ENCODE assay signal across 12 cellular contexts in genomic region chr19:46963093-46963734, GRCh38. TPM values are rescaled to one million over a fixed set of nuclear protein-coding genes. Genes with fewer than 3 reads are reported as not detected.
DNase-seq lines count a peak whose midpoint lies in the region; ATAC-seq and TF ChIP-seq lines count a peak whose summit lies in the region.
"Had no signal": no experiment of that assay in that cellular context is flagged by ENCODE, and none has a peak within 500 bp of the region (broad histone marks: within the 10 kb centered on the region; RNA-seq: fewer than 3 reads in every experiment).

No MANE protein-coding gene starts in this region.

- H3K27me3 Mint-ChIP-seq in activated CD8-positive, alpha-beta T cell treated with anti-CD3 and anti-CD28 coated beads, Interleukin-2, amount 10 ng/mL, durations not matched to agents 7 days and 5 days (ENCODE audit: low read depth), result no peaks in the 10 kb centered on the region
- peaks cover 4% of the 10 kb centered on the region for H3K27me3 Mint-ChIP-seq in glutamatergic neuron (ENCODE audit: unreplicated experiment)

- POLR2A ChIA-PET in AG04450 (lab: Yijun Ruan, JAX), result interaction anchor here (0.7 kb wide), 1 partner anchor 232 kb away, joined by 3 read pairs; no protein-coding TSS in a partner anchor
- POLR2A ChIA-PET in activated CD8-positive, alpha-beta T cell treated with anti-CD3 and anti-CD28 coated beads, Interleukin-2, amount 10 ng/mL, durations not matched to agents 7 days and 5 days (lab: Charles Lee), result no interaction called here

- no peaks in the 10 kb centered on the region for H3K27me3 ChIP-seq in AG04450 (ENCODE audit: control insufficient read depth, insufficient read depth, low read length)
- no peaks in the 10 kb centered on the region for H3K27me3 ChIP-seq in thyroid gland
- H3K27me3 ChIP-seq in MM.1S (replicated peaks; ENCODE audit: insufficient read depth, low read length), result no peaks in the 10 kb centered on the region

- 78 to 88% methylated on average over 7 of the region's 7 CpGs for WGBS in thyroid gland, 2 donors

- H3K27ac ChIP-seq in AG04450 (ENCODE audit: low read depth, low read length), result peak overlapping the region; percentile 75
- H3K27ac ChIP-seq in thyroid gland, result no peak overlapping the region
- no peak overlapping the region for H3K27ac ChIP-seq in MM.1S (ENCODE audit: low read length)

- no peaks in the 10 kb centered on the region for H3K9me2 ChIP-seq in MM.1S (replicated peaks; ENCODE audit: insufficient read depth, low read length)

- no peak for ATAC-seq in activated CD8-positive, alpha-beta T cell treated with anti-CD3 and anti-CD28 coated beads, Interleukin-2, amount 10 ng/mL, durations not matched to agents 7 days and 5 days
- ATAC-seq in mucosa of descending colon, result no peak
- no peak for ATAC-seq in HG02884 (IDR thresholded peaks at IDR 0.05; ENCODE audit: unreplicated experiment)

- H3K4me3 ChIP-seq in AG04450 (ENCODE audit: low read depth, low read length), result no peak overlapping the region
- no peak overlapping the region for H3K4me3 ChIP-seq in thyroid gland (replicated peaks in 1 of 3)
- H3K4me3 ChIP-seq in mucosa of descending colon, result no peak overlapping the region
- H3K4me3 ChIP-seq in MM.1S (ENCODE audit: low read length), result no peak overlapping the region

- CTCF ChIA-PET in AG04450 (lab: Charles Lee), result no interaction called here
- CTCF ChIA-PET in activated CD8-positive, alpha-beta T cell treated with anti-CD3 and anti-CD28 coated beads, Interleukin-2, amount 10 ng/mL, durations not matched to agents 7 days and 5 days (lab: Charles Lee), result interaction anchor here (1.0 to 1.1 kb wide), 2 partner anchors 12 to 50 kb away, joined by 3 read pairs; no protein-coding TSS in a partner anchor

- H3K9me3 Mint-ChIP-seq in activated CD8-positive, alpha-beta T cell treated with anti-CD3 and anti-CD28 coated beads, Interleukin-2, amount 10 ng/mL, durations not matched to agents 7 days and 5 days (ENCODE audit: insufficient read depth), result no peaks in the 10 kb centered on the region
- peaks cover 15% of the 10 kb centered on the region for H3K9me3 Mint-ChIP-seq in glutamatergic neuron (ENCODE audit: unreplicated experiment)
- H3K9me3 Mint-ChIP-seq: neural crest cell had no signal

- H2AFZ ChIP-seq in MM.1S (ENCODE audit: low read length), result no peak overlapping the region

- H3K4me3 Mint-ChIP-seq in activated CD8-positive, alpha-beta T cell treated with anti-CD3 and anti-CD28 coated beads, Interleukin-2, amount 10 ng/mL, durations not matched to agents 7 days and 5 days, result no peak overlapping the region
- H3K4me3 Mint-ChIP-seq in glutamatergic neuron (ENCODE audit: unreplicated experiment), result no peak overlapping the region
- H3K4me3 Mint-ChIP-seq: neural crest cell had no signal

- H3K4me1 ChIP-seq in thyroid gland (peaks cover 22 to 36% of the 10 kb centered on the region in 2 donors), mucosa of descending colon (ENCODE audit: low read depth) (peaks cover 13% of the 10 kb centered on the region), MM.1S (ENCODE audit: low read length) (no peaks in the 10 kb centered on the region)

- H3K36me3 ChIP-seq in thyroid gland (no peaks in the 10 kb centered on the region), mucosa of descending colon (ENCODE audit: low read depth) (no peaks in the 10 kb centered on the region), MM.1S (replicated peaks; ENCODE audit: insufficient read depth, low read length) (no peaks in the 10 kb centered on the region)

- TF ChIP-seq CTCF in AG04450 (IDR thresholded peaks at IDR 0.05; ENCODE audit: low read depth, low read length), result no peak
- no peak for TF ChIP-seq CTCF in glutamatergic neuron (IDR thresholded peaks at IDR 0.05; ENCODE audit: partially characterized antibody, unreplicated experiment)
- no peak for TF ChIP-seq CTCF in thyroid gland (IDR thresholded peaks at IDR 0.05)
- TF ChIP-seq CTCF in mucosa of descending colon (IDR thresholded peaks at IDR 0.05), result no peak
- no peak for TF ChIP-seq CTCF in MM.1S (IDR thresholded peaks at IDR 0.05; ENCODE audit: low read length)

- H4K20me1 ChIP-seq in MM.1S (ENCODE audit: insufficient read depth, low read length), result no peaks in the 10 kb centered on the region

- no peaks in the 10 kb centered on the region for H3K9me3 ChIP-seq in AG04450 (ENCODE audit: control insufficient read depth, insufficient read depth, low read length)
- H3K9me3 ChIP-seq in thyroid gland, result no peaks in the 10 kb centered on the region
- no peaks in the 10 kb centered on the region for H3K9me3 ChIP-seq in mucosa of descending colon
- no peaks in the 10 kb centered on the region for H3K9me3 ChIP-seq in MM.1S (replicated peaks; ENCODE audit: insufficient read depth, low read length)

- H3K27ac Mint-ChIP-seq in activated CD8-positive, alpha-beta T cell treated with anti-CD3 and anti-CD28 coated beads, Interleukin-2, amount 10 ng/mL, durations not matched to agents 7 days and 5 days, result peak overlapping the region; percentile 79
- peak overlapping the region; percentile 50 for H3K27ac Mint-ChIP-seq in glutamatergic neuron (ENCODE audit: unreplicated experiment)

- no peaks in the 10 kb centered on the region for H3F3A ChIP-seq in MM.1S (ENCODE audit: insufficient read depth, low read length)

- H3K9ac ChIP-seq in MM.1S (ENCODE audit: low read length), result no peak overlapping the region

- TF ChIP-seq POLR2A in thyroid gland (IDR thresholded peaks at IDR 0.05), result no peak

- no peaks in the 10 kb centered on the region for H3K79me2 ChIP-seq in MM.1S (ENCODE audit: low read length)

- no peak overlapping the region for H3K4me2 ChIP-seq in MM.1S (ENCODE audit: low read depth, low read length)

- H3K36me3 Mint-ChIP-seq in activated CD8-positive, alpha-beta T cell treated with anti-CD3 and anti-CD28 coated beads, Interleukin-2, amount 10 ng/mL, durations not matched to agents 7 days and 5 days (ENCODE audit: low read depth), result peaks cover 28% of the 10 kb centered on the region
- H3K36me3 Mint-ChIP-seq in glutamatergic neuron (ENCODE audit: unreplicated experiment), result no peaks in the 10 kb centered on the region

- H3K4me1 Mint-ChIP-seq in activated CD8-positive, alpha-beta T cell treated with anti-CD3 and anti-CD28 coated beads, Interleukin-2, amount 10 ng/mL, durations not matched to agents 7 days and 5 days (ENCODE audit: low read depth), result peaks cover 45% of the 10 kb centered on the region
- peaks cover 22% of the 10 kb centered on the region for H3K4me1 Mint-ChIP-seq in glutamatergic neuron (ENCODE audit: low read depth, unreplicated experiment)

- peak; percentile 66 for DNase-seq in AG04450 (ENCODE audit: low read depth, low spot score)
- DNase-seq in GOT3 (lab: John Stamatoyannopoulos, UW), result peak; percentile 23
- DNase-seq in activated CD8-positive, alpha-beta T cell treated with anti-CD3 and anti-CD28 coated beads, Interleukin-2, amount 10 ng/mL, durations not matched to agents 7 days and 5 days, result peak; percentile 33
- no peak for DNase-seq in glutamatergic neuron
- DNase-seq in thyroid gland, result no peak
- DNase-seq in mucosa of descending colon, result no peak
- no peak for DNase-seq in MM.1S
- DNase-seq: activated T-cell treated with anti-CD3 and anti-CD28 coated beads, Interleukin-2, amount 50 U/mL, for 1 hour; NCI-H1436 treated with DMSO at 0.1 percent for 48 hours; Right ventricle myocardium superior had no signal

- intact Hi-C loops in thyroid gland (cut with DNase I) (no loop called here), mucosa of descending colon (cut with DNase I, micrococcal nuclease) (no loop called here)

RNA-seq across cellular contexts. Expression of gene NPAS1, which starts 56.4 kb away (rescaled TPM):
- 0.30 and 0.36 TPM in 2 replicates for polyA plus RNA-seq in AG04450 (2011; rRNA removed)
- 0.37 TPM in 1 of 2 replicates, not detected in the other for polyA minus RNA-seq in AG04450 (2011; rRNA and poly(A)+ RNA removed)
- total RNA-seq in activated CD8-positive, alpha-beta T cell treated with anti-CD3 and anti-CD28 coated beads, Interleukin-2, amount 10 ng/mL, durations not matched to agents 7 days and 5 days, result not detected
- total RNA-seq in glutamatergic neuron (ENCODE audit: unreplicated experiment) (1.7 TPM), thyroid gland (under 1 TPM in 2 of 4 donors, not detected in 2; 0.56 to 0.71 TPM), mucosa of descending colon (1 to 10 TPM in 1 of 3 donors, under 1 TPM in 1, not detected in 1; 0.31 to 1.1 TPM)
- total RNA-seq: Right ventricle myocardium superior had no signal

Comparison
In these comparisons a context has a peak if more than half of its experiments do, and no peak if none do; other contexts are left out.
1. DNase-seq: peak in AG04450 (single experiment), GOT3 (single experiment) and activated CD8-positive, alpha-beta T cell treated with anti-CD3 and anti-CD28 coated beads, Interleukin-2, amount 10 ng/mL, durations not matched to agents 7 days and 5 days (single experiment); none in glutamatergic neuron (single experiment), thyroid gland (0 of 2), mucosa of descending colon (0 of 3) and MM.1S (single experiment).